Comparison of ENCODE assay signal across 8 cellular contexts in the genomic region with DNA sequence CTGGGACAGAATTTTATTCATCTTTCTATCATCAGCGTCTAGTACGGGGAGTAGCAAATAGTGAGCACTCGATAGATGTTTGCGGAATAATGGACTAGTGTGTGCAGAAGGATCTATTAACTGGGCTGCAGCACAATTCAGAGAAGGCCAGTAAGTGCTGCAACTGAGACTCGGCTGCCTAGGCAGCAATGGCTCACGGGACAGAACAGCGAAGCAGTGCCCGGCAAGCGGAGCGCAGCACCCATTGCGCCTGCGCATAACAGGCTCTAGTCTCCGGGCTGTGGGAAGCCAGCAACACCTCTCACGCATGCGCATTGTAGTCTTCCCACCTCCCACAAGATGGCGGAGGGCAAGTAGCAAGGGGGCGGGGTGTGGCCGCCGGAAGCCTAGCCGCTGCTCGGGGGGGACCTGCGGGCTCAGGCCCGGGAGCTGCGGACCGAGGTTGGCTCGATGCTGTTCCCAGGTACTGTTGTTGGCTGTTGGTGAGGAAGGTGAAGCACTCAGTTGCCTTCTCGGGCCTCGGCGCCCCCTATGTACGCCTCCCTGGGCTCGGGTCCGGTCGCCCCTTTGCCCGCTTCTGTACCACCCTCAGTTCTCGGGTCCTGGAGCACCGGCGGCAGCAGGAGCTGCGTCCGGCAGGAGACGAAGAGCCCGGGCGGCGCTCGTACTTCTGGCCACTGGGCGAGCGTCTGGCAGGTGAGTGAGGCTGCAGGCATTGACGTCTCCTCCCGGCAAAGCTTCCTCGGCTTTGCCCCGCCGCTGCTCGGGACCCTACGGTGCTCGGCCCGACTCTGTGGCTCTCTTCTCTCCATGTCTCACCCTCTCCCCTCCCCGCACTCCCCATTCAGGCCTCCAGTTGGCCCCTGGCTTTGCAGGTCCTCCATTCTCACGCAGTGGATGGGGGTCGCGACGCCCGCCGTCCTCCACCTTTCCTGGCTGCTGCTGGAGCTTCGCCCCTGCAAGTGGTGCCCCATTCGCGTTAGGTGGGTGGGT. TPM values are rescaled to one million over a fixed set of nuclear protein-coding genes. Genes with fewer than 3 reads are reported as not detected.
DNase-seq lines count a peak whose midpoint lies in the region; ATAC-seq, FAIRE-seq and TF ChIP-seq lines count a peak whose summit lies in the region.

No MANE protein-coding gene starts in this region.

- H3K27me3 Mint-ChIP-seq in nephron (ENCODE audit: low read depth) = no peaks in the 10 kb centered on the region

- peak overlapping the region; percentile 84 to 99 (median 97) for H3K27ac Mint-ChIP-seq in nephron

- H3K27me3 ChIP-seq in HAP-1 (ENCODE audit: low read depth) (no peaks in the 10 kb centered on the region), MG63 (no peaks in the 10 kb centered on the region)

- H3K36me3 ChIP-seq in HAP-1 (replicated peaks) (no peaks in the 10 kb centered on the region), MG63 (no peaks in the 10 kb centered on the region; the same call in 1 of the 2 replicates)

- no peak for TF ChIP-seq CTCF in nephron (IDR thresholded peaks at IDR 0.05; ENCODE audit: unreplicated experiment in 3 of 3)

- H3K36me3 Mint-ChIP-seq in nephron (ENCODE audit: low read depth) = peaks cover 11% of the 10 kb centered on the region

- peak; percentile 97 for ATAC-seq in stimulated activated naive CD8-positive, alpha-beta T cell treated with anti-CD3 and anti-CD28 coated beads, Interleukin-15, Interleukin-2, amounts not matched to agents 100 U/mL and 50 U/mL, for 24 hours

- DNase-seq in HAP-1 (ENCODE audit: low spot score in 2 of 2) (peak; percentile 98 to 99), MG63 (peak; percentile 99), SHP77 (lab: John Stamatoyannopoulos, UW) (peak; percentile 97 to 98), activated gamma-delta T cell (lab: John Stamatoyannopoulos, UW) (peak; percentile 78), fibroblast of the conjunctiva (ENCODE audit: low read depth) (peak; percentile 99)
- DNase-seq in stimulated activated naive CD8-positive, alpha-beta T cell treated with anti-CD3 and anti-CD28 coated beads, Interleukin-15, Interleukin-2, amounts not matched to agents 100 U/mL and 50 U/mL, for 24 hours = peak; percentile 96

- peak overlapping the region; percentile 92 to 99 (median 98) for H3K4me3 Mint-ChIP-seq in nephron

- peaks cover 40% of the 10 kb centered on the region for H3K4me1 Mint-ChIP-seq in nephron

- H3K9me3 Mint-ChIP-seq in nephron = no peaks in the 10 kb centered on the region

- peaks cover 14% of the 10 kb centered on the region for H3K4me1 ChIP-seq in HAP-1

- H3K9me3 ChIP-seq in HAP-1 (no peaks in the 10 kb centered on the region), MG63 (no peaks in the 10 kb centered on the region)

- in situ Hi-C loops in HAP-1 (cut with MboI; ENCODE audit: low sequenced_read_pairs) = no loop called here

- FAIRE-seq in G401.6 (lab: Jason Lieb, UNC) = peak; percentile 91

- H3K4me3 ChIP-seq in HAP-1 (peak overlapping the region; percentile 93), MG63 (peak overlapping the region; percentile 83)

RNA-seq across cellular contexts. Expression of a gene that starts 30.2 kb away (rescaled TPM):
- total RNA-seq in MG63 (2014; rRNA removed; shearing (Covaris generic); ENCODE audit: low replicate concordance) = 28.9 and 41.8 TPM in 2 replicates

Comparison
In these comparisons a context has a peak if more than half of its experiments do, and no peak if none do; other contexts are left out.
1. Peak in every context shown above with its lines: DNase-seq, ATAC-seq and H3K4me3 ChIP-seq.